ENCODE assay signal across 8 cellular contexts in the genomic region with DNA sequence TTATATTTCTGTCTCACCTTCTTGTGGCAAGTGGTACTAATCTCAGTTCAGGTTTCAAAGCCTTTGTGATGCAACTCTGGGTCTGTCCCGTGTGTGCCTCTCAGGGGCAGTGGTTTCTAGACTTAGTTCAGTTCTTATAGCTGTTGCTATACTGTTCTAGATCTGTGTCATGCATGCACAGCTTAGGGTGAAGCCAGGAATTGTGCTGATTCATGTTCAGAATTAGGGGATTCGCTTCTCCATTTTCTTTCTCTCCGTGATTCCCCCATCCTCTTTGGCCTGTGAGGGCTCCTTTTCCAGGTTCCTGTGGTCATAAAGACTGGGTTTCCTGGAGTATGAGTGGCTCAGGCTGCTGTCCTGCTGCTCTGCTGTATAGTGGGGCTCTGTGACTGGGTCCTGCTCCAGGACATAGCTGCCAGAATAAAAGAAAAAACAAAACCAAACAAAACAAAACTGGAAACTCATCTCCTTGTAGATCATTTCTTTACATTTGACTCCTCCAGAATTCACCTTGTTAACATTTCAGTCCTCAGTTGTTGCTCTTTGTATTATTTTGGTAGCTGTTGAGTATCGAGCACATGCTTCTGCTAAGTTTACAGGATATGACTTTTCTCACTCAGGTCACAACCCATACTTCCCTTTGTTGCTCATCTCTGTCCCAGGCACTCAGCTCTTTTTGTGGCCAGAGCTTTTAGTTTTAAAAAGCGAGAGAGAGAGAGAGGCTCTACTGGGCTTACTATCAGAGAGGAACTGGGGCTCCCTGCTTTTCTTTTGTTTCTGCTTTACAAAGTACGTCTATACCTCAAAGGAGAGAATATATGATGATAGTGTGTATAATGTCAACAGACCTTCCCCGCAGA. TPM values are rescaled to one million over a fixed set of nuclear protein-coding genes. Genes with fewer than 3 reads are reported as not detected.
DNase-seq lines count a peak whose midpoint lies in the region; ATAC-seq, FAIRE-seq and TF ChIP-seq lines count a peak whose summit lies in the region.

No MANE protein-coding gene starts in this region.

- H3K27ac Mint-ChIP-seq in activated CD8-positive, alpha-beta memory T cell treated with anti-CD3 and anti-CD28 coated beads, Interleukin-2, amount 10 ng/mL, durations not matched to agents 7 days and 5 days = peak overlapping the region; percentile 90

- peaks cover 4% of the 10 kb centered on the region for H3K9me3 Mint-ChIP-seq in activated CD8-positive, alpha-beta memory T cell treated with anti-CD3 and anti-CD28 coated beads, Interleukin-2, amount 10 ng/mL, durations not matched to agents 7 days and 5 days (ENCODE audit: low read depth)

- H3K36me3 ChIP-seq in small intestine (ENCODE audit: control insufficient read depth in 2 of 2, insufficient read depth in 2 of 2, low read length in 2 of 2) = no peaks in the 10 kb centered on the region

- H3K27me3 Mint-ChIP-seq in activated CD8-positive, alpha-beta memory T cell treated with anti-CD3 and anti-CD28 coated beads, Interleukin-2, amount 10 ng/mL, durations not matched to agents 7 days and 5 days = peaks cover 13% of the 10 kb centered on the region

- WGBS in small intestine, 3 donors = 14 to 27% (median 16%) methylated on average over 7 of the region's 7 CpGs

- H3K4me3 ChIP-seq in small intestine (ENCODE audit: low read depth in 1 of 2, low read length in 2 of 2) = no peak overlapping the region

- CTCF ChIA-PET in activated CD8-positive, alpha-beta memory T cell treated with anti-CD3 and anti-CD28 coated beads, Interleukin-2, amount 10 ng/mL, durations not matched to agents 7 days and 5 days (lab: Charles Lee) = interaction anchor here (0.5 to 1.6 kb wide), 5 partner anchors 20 to 401 kb away, joined by 3 to 6 read pairs (median 3); a partner anchor contains a TSS

- H3K9me3 ChIP-seq in small intestine (ENCODE audit: control insufficient read depth, low read depth) = no peaks in the 10 kb centered on the region

- H3K4me1 ChIP-seq in small intestine (ENCODE audit: control insufficient read depth in 2 of 2, insufficient read depth in 1 of 2, low read depth in 1 of 2, low read length in 1 of 2) = peaks cover under 1 to 3% of the 10 kb centered on the region in 2 donors

- TF ChIP-seq CTCF in GM10266 (IDR thresholded peaks at IDR 0.05; ENCODE audit: control insufficient read depth, insufficient read depth, low read depth, missing control alignments) = no peak

- peak overlapping the region; percentile 71 for H3K4me3 Mint-ChIP-seq in activated CD8-positive, alpha-beta memory T cell treated with anti-CD3 and anti-CD28 coated beads, Interleukin-2, amount 10 ng/mL, durations not matched to agents 7 days and 5 days

- peak overlapping the region; percentile 43 to 84 for H3K27ac ChIP-seq in small intestine (ENCODE audit: low read depth in 1 of 2, low read length in 1 of 2)

- no peak for FAIRE-seq in small intestine (lab: Jason Lieb, UNC)

- H3K27me3 ChIP-seq in small intestine (ENCODE audit: control insufficient read depth in 2 of 2, insufficient read depth in 2 of 2, low read length in 2 of 2) = no peaks in the 10 kb centered on the region

- peaks cover 39% of the 10 kb centered on the region for H3K4me1 Mint-ChIP-seq in activated CD8-positive, alpha-beta memory T cell treated with anti-CD3 and anti-CD28 coated beads, Interleukin-2, amount 10 ng/mL, durations not matched to agents 7 days and 5 days

- peak; percentile 60 for DNase-seq in GM10266 (ENCODE audit: extremely low spot score)
- DNase-seq in HuH-7 (ENCODE audit: low spot score) = peak; percentile 28
- DNase-seq in activated CD8-positive, alpha-beta memory T cell treated with anti-CD3 and anti-CD28 coated beads, Interleukin-2, amount 10 ng/mL, durations not matched to agents 7 days and 5 days = peak; percentile 70
- peak; percentile 10 for DNase-seq in glomerular endothelial cell (ENCODE audit: extremely low read depth, low read depth, low spot score)
- DNase-seq in small intestine = peak; percentile 53
- DNase-seq in DMS79 (lab: John Stamatoyannopoulos, UW) = no peak
- no peak for DNase-seq in SW 1271 (lab: John Stamatoyannopoulos, UW)

- H3K36me3 Mint-ChIP-seq in activated CD8-positive, alpha-beta memory T cell treated with anti-CD3 and anti-CD28 coated beads, Interleukin-2, amount 10 ng/mL, durations not matched to agents 7 days and 5 days = peaks cover 16% of the 10 kb centered on the region

- peak; percentile 92 for ATAC-seq in GM21723 (IDR thresholded peaks at IDR 0.05; ENCODE audit: unreplicated experiment)
- ATAC-seq in activated CD8-positive, alpha-beta memory T cell treated with anti-CD3 and anti-CD28 coated beads, Interleukin-2, amount 10 ng/mL, durations not matched to agents 7 days and 5 days = peak; percentile 84

RNA-seq across cellular contexts. Expression of a gene that starts 34.2 kb away (rescaled TPM):
- 10 to 100 TPM in 1 of 2 experiments, 1 to 10 TPM in 1; 5.0 to 12.7 TPM for total RNA-seq in activated CD8-positive, alpha-beta memory T cell treated with anti-CD3 and anti-CD28 coated beads, Interleukin-2, amount 10 ng/mL, durations not matched to agents 7 days and 5 days
- 11.3 and 13.5 TPM in 2 replicates for total RNA-seq in glomerular endothelial cell
- 10 to 100 TPM in 1 of 3 donors, 1 to 10 TPM in 2; 6.8 to 35.6 (median 8.3) TPM for polyA plus RNA-seq in small intestine

Comparison
In these comparisons a context has a peak if more than half of its experiments do, and no peak if none do; other contexts are left out.
1. DNase-seq: peak in GM10266 (single experiment), HuH-7 (single experiment), activated CD8-positive, alpha-beta memory T cell treated with anti-CD3 and anti-CD28 coated beads, Interleukin-2, amount 10 ng/mL, durations not matched to agents 7 days and 5 days (single experiment), glomerular endothelial cell (single experiment) and small intestine (single experiment); none in DMS79 (single experiment) and SW 1271 (0 of 2).